26 cellular contexts compared by ENCODE assay signal in the genomic region with DNA sequence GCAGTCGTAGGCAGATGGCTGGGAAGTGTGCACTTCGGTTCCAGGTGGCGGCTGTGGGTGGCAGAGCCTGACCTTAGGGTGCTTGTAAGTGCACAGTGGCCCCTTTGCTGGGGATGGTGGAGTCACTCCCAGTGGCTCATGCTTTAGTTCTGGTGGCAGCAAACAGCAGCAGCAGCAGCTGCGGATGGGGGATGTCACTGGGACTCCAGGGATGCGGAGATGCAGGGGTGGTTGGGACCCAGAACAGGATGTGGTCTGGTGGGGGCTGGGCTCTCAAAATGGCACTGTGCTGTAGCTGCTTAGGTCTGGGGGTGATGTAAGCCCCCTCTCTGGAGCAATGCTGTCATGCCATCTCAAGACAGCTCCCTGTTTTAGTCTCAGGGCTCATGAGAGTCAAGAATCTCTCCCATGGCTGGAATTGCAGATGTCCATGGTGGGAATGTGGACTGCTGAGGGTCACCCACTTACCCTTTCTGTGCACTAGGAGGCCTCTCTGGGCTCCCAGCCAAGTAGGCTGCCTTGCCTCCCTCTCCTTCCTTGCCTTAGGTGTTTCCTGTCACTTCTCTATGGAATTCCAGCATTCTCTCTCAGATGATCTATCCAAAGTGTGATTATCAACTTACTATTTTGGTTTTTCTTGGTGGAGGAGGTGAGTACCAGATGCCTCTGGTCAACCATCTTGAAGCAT.
DNase-seq lines count a peak whose midpoint lies in the region; ATAC-seq and TF ChIP-seq lines count a peak whose summit lies in the region.
"Had no signal": no experiment of that assay in that cellular context is flagged by ENCODE, and none has a peak within 500 bp of the region (broad histone marks: within the 10 kb centered on the region; RNA-seq: fewer than 3 reads in every experiment).

No MANE protein-coding gene starts in this region.

- H3K27ac ChIP-seq in breast epithelium (no peak overlapping the region), WERI-Rb-1 (no peak overlapping the region), psoas muscle (no peak overlapping the region)
- H3K27ac ChIP-seq: A549, C4-2B, esophagus squamous epithelium, SJSA1, vagina had no signal

- no peak overlapping the region for H3K4me3 Mint-ChIP-seq in MCF 10A (ENCODE audit: unreplicated experiment)
- H3K4me3 Mint-ChIP-seq in activated T-helper 17 cell treated with anti-CD3 and anti-CD28 coated beads, Interleukin-2, amount 50 U/mL, for 72 hours, result no peak overlapping the region
- no peak overlapping the region for H3K4me3 Mint-ChIP-seq in activated CD4-positive, alpha-beta T cell treated with anti-CD3 and anti-CD28 coated beads, Interleukin-2, amount 10 ng/mL, durations not matched to agents 24 days and 14 days
- H3K4me3 Mint-ChIP-seq: activated CD4-positive, alpha-beta memory T cell treated with anti-CD3 and anti-CD28 coated beads, Interleukin-2, amount 10 ng/mL, durations not matched to agents 7 days and 5 days; activated naive CD4-positive, alpha-beta T cell treated with anti-CD3 and anti-CD28 coated beads, Interleukin-2, amount 50 U/mL, for 24 hours; activated T-cell treated with anti-CD3 and anti-CD28 coated beads, Interleukin-2, amount 50 U/mL, for 4 hours; neural crest cell; T-helper 17 cell; WTC11 had no signal

- TF ChIP-seq POLR2A in breast epithelium (IDR thresholded peaks at IDR 0.05), result no peak

- H3K9me3 Mint-ChIP-seq in MCF 10A (ENCODE audit: unreplicated experiment), result no peaks in the 10 kb centered on the region
- H3K9me3 Mint-ChIP-seq in activated T-helper 17 cell treated with anti-CD3 and anti-CD28 coated beads, Interleukin-2, amount 50 U/mL, for 72 hours, result peaks cover 7% of the 10 kb centered on the region
- H3K9me3 Mint-ChIP-seq in activated CD4-positive, alpha-beta T cell treated with anti-CD3 and anti-CD28 coated beads, Interleukin-2, amount 10 ng/mL, durations not matched to agents 24 days and 14 days, result peaks cover 12% of the 10 kb centered on the region

- intact Hi-C loops in MCF 10A (cut with micrococcal nuclease) (no loop called here), breast epithelium (cut with DNase I; ENCODE audit: low total_unique reads) (no loop called here), psoas muscle (cut with DNase I) (no loop called here)
- intact Hi-C loops in activated CD4-positive, alpha-beta T cell treated with anti-CD3 and anti-CD28 coated beads, Interleukin-2, amount 10 ng/mL, durations not matched to agents 24 days and 14 days (cut with micrococcal nuclease), result no loop called here

- DNase-seq in MCF 10A (ENCODE audit: unreplicated experiment) (peak; percentile 63), breast epithelium (ENCODE audit: low spot score in 2 of 2) (no peak), WERI-Rb-1 (no peak), epithelial cell of proximal tubule (ENCODE audit: low read depth) (no peak), ureter (ENCODE audit: low spot score) (peak; percentile 35), psoas muscle (no peak)
- no peak for DNase-seq in activated CD4-positive, alpha-beta T cell treated with anti-CD3 and anti-CD28 coated beads, Interleukin-2, amount 10 ng/mL, durations not matched to agents 24 days and 14 days
- DNase-seq: activated CD4-positive, alpha-beta memory T cell treated with anti-CD3 and anti-CD28 coated beads, Interleukin-2, amount 10 ng/mL, durations not matched to agents 7 days and 5 days; activated T-cell treated with anti-CD3 and anti-CD28 coated beads, Interleukin-2, amount 50 U/mL, for 4 hours; DMS153; esophagus squamous epithelium; KG1; mucosa of descending colon; NCI-H2029 treated with DMSO at 0.1 percent for 48 hours; NCI-H526 treated with DMSO at 0.1 percent for 48 hours; T-helper 17 cell had no signal

- CTCF ChIA-PET in MCF 10A (lab: Yijun Ruan, JAX), result interaction anchor here (0.6 to 1.0 kb wide), 3 partner anchors 12 to 304 kb away, joined by 3 read pairs; no protein-coding TSS in a partner anchor

- WGBS in psoas muscle, 3 donors, result 94 to 96% (median 95%) methylated on average over 4 to 5 of the region's 5 CpGs

- H3K27me3 ChIP-seq in breast epithelium, result no peaks in the 10 kb centered on the region
- no peaks in the 10 kb centered on the region for H3K27me3 ChIP-seq in WERI-Rb-1 (ENCODE audit: insufficient read depth, low read depth, severe bottlenecking)
- H3K27me3 ChIP-seq in psoas muscle (ENCODE audit: insufficient read depth in 3 of 3, low read length in 2 of 3), result no peaks in the 10 kb centered on the region
- H3K27me3 ChIP-seq: esophagus squamous epithelium, vagina had no signal

- H3K27me3 Mint-ChIP-seq in MCF 10A (ENCODE audit: insufficient read depth, unreplicated experiment), result no peaks in the 10 kb centered on the region
- H3K27me3 Mint-ChIP-seq in activated T-helper 17 cell treated with anti-CD3 and anti-CD28 coated beads, Interleukin-2, amount 50 U/mL, for 72 hours, result peaks cover 37% of the 10 kb centered on the region
- peaks cover 9% of the 10 kb centered on the region for H3K27me3 Mint-ChIP-seq in activated CD4-positive, alpha-beta T cell treated with anti-CD3 and anti-CD28 coated beads, Interleukin-2, amount 10 ng/mL, durations not matched to agents 24 days and 14 days

- TF ChIP-seq CTCF in MCF 10A (IDR thresholded peaks at IDR 0.05; ENCODE audit: unreplicated experiment) (no peak), breast epithelium (IDR thresholded peaks at IDR 0.05) (no peak), WERI-Rb-1 (IDR thresholded peaks at IDR 0.05; ENCODE audit: low read depth, low read length) (0 out of 2 replicates have a peak, but pooled peaks have one; percentile 10), epithelial cell of proximal tubule (conservative IDR thresholded peaks at IDR 0.05; ENCODE audit: low read depth, low read length) (peak; percentile 21), psoas muscle (IDR thresholded peaks at IDR 0.05) (no peak)

- no peaks in the 10 kb centered on the region for H3K4me1 Mint-ChIP-seq in MCF 10A (ENCODE audit: insufficient read depth, unreplicated experiment)
- no peaks in the 10 kb centered on the region for H3K4me1 Mint-ChIP-seq in activated T-helper 17 cell treated with anti-CD3 and anti-CD28 coated beads, Interleukin-2, amount 50 U/mL, for 72 hours
- H3K4me1 Mint-ChIP-seq in activated CD4-positive, alpha-beta T cell treated with anti-CD3 and anti-CD28 coated beads, Interleukin-2, amount 10 ng/mL, durations not matched to agents 24 days and 14 days, result no peaks in the 10 kb centered on the region
- H3K4me1 Mint-ChIP-seq: activated CD4-positive, alpha-beta memory T cell treated with anti-CD3 and anti-CD28 coated beads, Interleukin-2, amount 10 ng/mL, durations not matched to agents 7 days and 5 days; activated naive CD4-positive, alpha-beta T cell treated with anti-CD3 and anti-CD28 coated beads, Interleukin-2, amount 50 U/mL, for 24 hours; neural crest cell; T-helper 17 cell; WTC11 had no signal

- no peaks in the 10 kb centered on the region for H3K36me3 Mint-ChIP-seq in MCF 10A (ENCODE audit: insufficient read depth, unreplicated experiment)
- no peaks in the 10 kb centered on the region for H3K36me3 Mint-ChIP-seq in activated T-helper 17 cell treated with anti-CD3 and anti-CD28 coated beads, Interleukin-2, amount 50 U/mL, for 72 hours (ENCODE audit: low read depth)
- no peaks in the 10 kb centered on the region for H3K36me3 Mint-ChIP-seq in activated CD4-positive, alpha-beta T cell treated with anti-CD3 and anti-CD28 coated beads, Interleukin-2, amount 10 ng/mL, durations not matched to agents 24 days and 14 days (ENCODE audit: low read depth)

- no peak overlapping the region for H3K4me3 ChIP-seq in breast epithelium
- no peak overlapping the region for H3K4me3 ChIP-seq in WERI-Rb-1 (ENCODE audit: low read depth, low read length)
- H3K4me3 ChIP-seq in epithelial cell of proximal tubule (ENCODE audit: low read depth, low read length), result no peak overlapping the region
- H3K4me3 ChIP-seq in psoas muscle, result no peak overlapping the region
- H3K4me3 ChIP-seq: A549, esophagus squamous epithelium, mucosa of descending colon, SJSA1, smooth muscle cell, vagina had no signal

- no peak for ATAC-seq in activated T-helper 17 cell treated with anti-CD3 and anti-CD28 coated beads, Interleukin-2, amount 50 U/mL, for 72 hours (replicated peaks)
- no peak for ATAC-seq in psoas muscle
- ATAC-seq: A549; activated T-cell treated with anti-CD3 and anti-CD28 coated beads, Interleukin-2, amount 50 U/mL, for 4 hours; left lobe of liver; mucosa of descending colon; T-helper 17 cell; WTC11 had no signal

- H3K36me3 ChIP-seq in breast epithelium (no peaks in the 10 kb centered on the region), WERI-Rb-1 (no peaks in the 10 kb centered on the region), psoas muscle (ENCODE audit: insufficient read depth in 1 of 2, low read depth in 1 of 2) (no peaks in the 10 kb centered on the region)
- H3K36me3 ChIP-seq: esophagus squamous epithelium, SJSA1, vagina had no signal

- POLR2A ChIA-PET in MCF 10A (lab: Yijun Ruan, JAX), result interaction anchor here (0.9 to 1.4 kb wide), 2 partner anchors 9 to 77 kb away, joined by 3 read pairs; no protein-coding TSS in a partner anchor

- peaks cover 0 to 5% of the 10 kb centered on the region in 2 donors for H3K9me3 ChIP-seq in breast epithelium
- H3K9me3 ChIP-seq in WERI-Rb-1 (ENCODE audit: severe bottlenecking), result peaks cover 16% of the 10 kb centered on the region
- peaks cover 11% of the 10 kb centered on the region for H3K9me3 ChIP-seq in psoas muscle

- H3K27ac Mint-ChIP-seq in MCF 10A (ENCODE audit: low read depth, unreplicated experiment), result no peak overlapping the region
- no peak overlapping the region for H3K27ac Mint-ChIP-seq in activated T-helper 17 cell treated with anti-CD3 and anti-CD28 coated beads, Interleukin-2, amount 50 U/mL, for 72 hours
- no peak overlapping the region for H3K27ac Mint-ChIP-seq in activated CD4-positive, alpha-beta T cell treated with anti-CD3 and anti-CD28 coated beads, Interleukin-2, amount 10 ng/mL, durations not matched to agents 24 days and 14 days
- H3K27ac Mint-ChIP-seq: activated CD4-positive, alpha-beta memory T cell treated with anti-CD3 and anti-CD28 coated beads, Interleukin-2, amount 10 ng/mL, durations not matched to agents 7 days and 5 days; activated naive CD4-positive, alpha-beta T cell treated with anti-CD3 and anti-CD28 coated beads, Interleukin-2, amount 50 U/mL, for 24 hours; T-helper 17 cell; WTC11 had no signal

- BruUV-seq in MCF 10A (replicated peaks; lab: Mats Ljungman, UMichigan), result no TSS peak

- H3K4me1 ChIP-seq in breast epithelium, result no peaks in the 10 kb centered on the region
- H3K4me1 ChIP-seq in psoas muscle, result no peaks in the 10 kb centered on the region
- H3K4me1 ChIP-seq: A549, esophagus squamous epithelium, SJSA1, vagina had no signal

Comparison
In these comparisons a context has a peak if more than half of its experiments do, and no peak if none do; other contexts are left out.
1. DNase-seq: peak in MCF 10A (single experiment) and ureter (single experiment); none in breast epithelium (0 of 2), WERI-Rb-1 (single experiment), epithelial cell of proximal tubule (single experiment), psoas muscle (0 of 2) and activated CD4-positive, alpha-beta T cell treated with anti-CD3 and anti-CD28 coated beads, Interleukin-2, amount 10 ng/mL, durations not matched to agents 24 days and 14 days (single experiment).
2. CTCF ChIP-seq: peak in WERI-Rb-1 (single experiment) and epithelial cell of proximal tubule (single experiment); none in MCF 10A (single experiment), breast epithelium (0 of 3) and psoas muscle (single experiment).